18 cellular contexts compared by ENCODE assay signal in the genomic region with DNA sequence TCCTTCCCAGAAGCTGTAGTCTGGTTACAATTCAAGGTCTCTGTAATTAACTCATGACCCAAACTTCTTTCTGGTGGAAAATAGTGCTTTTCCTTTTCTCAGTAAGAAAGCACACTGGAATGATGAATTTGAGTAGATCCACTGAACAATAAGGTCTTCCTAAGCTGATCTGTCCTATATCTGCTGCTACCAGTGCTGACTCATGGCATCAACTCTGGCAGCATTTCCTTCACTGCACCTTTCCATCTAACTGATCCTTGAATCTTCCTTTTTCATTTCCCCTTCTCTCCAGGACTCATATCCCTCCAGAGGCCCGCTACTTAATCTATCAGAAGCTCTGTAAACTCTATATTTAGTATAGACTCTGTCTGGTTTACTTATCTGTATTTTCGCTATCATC.
DNase-seq lines count a peak whose midpoint lies in the region; ATAC-seq and TF ChIP-seq lines count a peak whose summit lies in the region.
"Had no signal": no experiment of that assay in that cellular context is flagged by ENCODE, and none has a peak within 500 bp of the region (broad histone marks: within the 10 kb centered on the region; RNA-seq: fewer than 3 reads in every experiment).

No MANE protein-coding gene starts in this region.

- peaks cover 15% of the 10 kb centered on the region for H3K4me1 Mint-ChIP-seq in nephron

- no peak overlapping the region for H3K4me3 Mint-ChIP-seq in nephron
- H3K4me3 Mint-ChIP-seq: CD8-positive, alpha-beta T cell had no signal

- ATAC-seq in psoas muscle (no peak), aorta (ENCODE audit: low FRiP score) (no peak)
- ATAC-seq: CD8-positive, alpha-beta T cell had no signal

- H3K36me3 Mint-ChIP-seq in nephron (ENCODE audit: low read depth) = no peaks in the 10 kb centered on the region
- H3K36me3 Mint-ChIP-seq: CD8-positive, alpha-beta T cell had no signal

- no peaks in the 10 kb centered on the region for H3K9me3 Mint-ChIP-seq in nephron
- H3K9me3 Mint-ChIP-seq: CD8-positive, alpha-beta T cell had no signal

- 93 to 95% (median 94%) methylated on average over 2 of the region's 2 CpGs for WGBS in psoas muscle, 3 donors
- WGBS in aorta, 2 donors = 94 to 98% methylated on average over 2 of the region's 2 CpGs

- TF ChIP-seq CTCF in choroid plexus epithelial cell (conservative IDR thresholded peaks at IDR 0.05; ENCODE audit: low read depth, low read length) (no peak), nephron (IDR thresholded peaks at IDR 0.05; ENCODE audit: unreplicated experiment in 3 of 3) (no peak), psoas muscle (IDR thresholded peaks at IDR 0.05) (no peak)

- H3K27me3 ChIP-seq in psoas muscle (ENCODE audit: insufficient read depth in 3 of 3, low read length in 2 of 3) (no peaks in the 10 kb centered on the region), aorta (ENCODE audit: control insufficient read depth in 1 of 2, insufficient read depth in 2 of 2, low read length in 1 of 2) (no peaks in the 10 kb centered on the region)
- H3K27me3 ChIP-seq: BLaER1 treated with 17β-estradiol and CSF1 and Interleukin-3, amounts not matched to agents 10 nM and 100 nM; SJCRH30 had no signal

- peak overlapping the region; percentile 13 to 51 (median 15) for H3K27ac Mint-ChIP-seq in nephron
- H3K27ac Mint-ChIP-seq: CD8-positive, alpha-beta T cell had no signal

- H3K4me1 ChIP-seq in psoas muscle (no peaks in the 10 kb centered on the region), aorta (ENCODE audit: control insufficient read depth in 1 of 2, insufficient read depth in 2 of 2, low read length in 2 of 2) (no peaks in the 10 kb centered on the region)
- H3K4me1 ChIP-seq: BLaER1 treated with 17β-estradiol and CSF1 and Interleukin-3, amounts not matched to agents 10 nM and 100 nM; SJCRH30 had no signal

- peak; percentile 34 for DNase-seq in HT1080 (ENCODE audit: low read depth)
- DNase-seq in RPMI7951 (ENCODE audit: low read depth) = peak; percentile 17
- DNase-seq in choroid plexus epithelial cell (ENCODE audit: low read depth) = peak; percentile 19
- no peak for DNase-seq in activated CD8-positive, alpha-beta memory T cell treated with anti-CD3 and anti-CD28 coated beads for 24 hours
- no peak for DNase-seq in psoas muscle
- no peak for DNase-seq in inferior parietal cortex (ENCODE audit: extremely low spot score)
- no peak for DNase-seq in aorta
- DNase-seq: Calu3; CD8-positive, alpha-beta T cell; HCEC 1CT; IMR-90; Karpas-422; MM.1S; NCI-H1092 treated with DMSO at 0.1 percent for 48 hours; SJCRH30 had no signal

- no peaks in the 10 kb centered on the region for H3K27me3 Mint-ChIP-seq in nephron (ENCODE audit: low read depth)

- intact Hi-C loops in psoas muscle (cut with DNase I) (no loop called here), aorta (cut with DNase I) (no loop called here)

- H3K4me3 ChIP-seq in choroid plexus epithelial cell (ENCODE audit: low read depth, low read length) (no peak overlapping the region), psoas muscle (no peak overlapping the region), aorta (ENCODE audit: low read length in 2 of 2) (no peak overlapping the region)
- H3K4me3 ChIP-seq: BLaER1 treated with 17β-estradiol and CSF1 and Interleukin-3, amounts not matched to agents 10 nM and 100 nM; SJCRH30 had no signal

- H3K36me3 ChIP-seq in psoas muscle (ENCODE audit: insufficient read depth in 1 of 2, low read depth in 1 of 2) (no peaks in the 10 kb centered on the region), aorta (ENCODE audit: control insufficient read depth in 1 of 2, insufficient read depth in 2 of 2, low read length in 1 of 2) (no peaks in the 10 kb centered on the region)
- H3K36me3 ChIP-seq: BLaER1 treated with 17β-estradiol and CSF1 and Interleukin-3, amounts not matched to agents 10 nM and 100 nM; SJCRH30 had no signal

- H3K9me3 ChIP-seq in psoas muscle = no peaks in the 10 kb centered on the region
- no peaks in the 10 kb centered on the region for H3K9me3 ChIP-seq in aorta (ENCODE audit: control insufficient read depth, low read length)
- H3K9me3 ChIP-seq: BLaER1 treated with 17β-estradiol and CSF1 and Interleukin-3, amounts not matched to agents 10 nM and 100 nM; SJCRH30 had no signal

- H3K27ac ChIP-seq in psoas muscle (no peak overlapping the region), aorta (ENCODE audit: low read depth in 1 of 2, low read length in 2 of 2) (no peak overlapping the region)
- H3K27ac ChIP-seq: BLaER1 treated with 17β-estradiol and CSF1 and Interleukin-3, amounts not matched to agents 10 nM and 100 nM; HL-60; SJCRH30 had no signal

Comparison
In these comparisons a context has a peak if more than half of its experiments do, and no peak if none do; other contexts are left out.
1. DNase-seq: peak in HT1080 (single experiment), RPMI7951 (single experiment) and choroid plexus epithelial cell (single experiment); none in activated CD8-positive, alpha-beta memory T cell treated with anti-CD3 and anti-CD28 coated beads for 24 hours (single experiment), psoas muscle (0 of 2), inferior parietal cortex (single experiment) and aorta (0 of 2).